Comparison of ENCODE assay signal across 24 cellular contexts in the genomic region with DNA sequence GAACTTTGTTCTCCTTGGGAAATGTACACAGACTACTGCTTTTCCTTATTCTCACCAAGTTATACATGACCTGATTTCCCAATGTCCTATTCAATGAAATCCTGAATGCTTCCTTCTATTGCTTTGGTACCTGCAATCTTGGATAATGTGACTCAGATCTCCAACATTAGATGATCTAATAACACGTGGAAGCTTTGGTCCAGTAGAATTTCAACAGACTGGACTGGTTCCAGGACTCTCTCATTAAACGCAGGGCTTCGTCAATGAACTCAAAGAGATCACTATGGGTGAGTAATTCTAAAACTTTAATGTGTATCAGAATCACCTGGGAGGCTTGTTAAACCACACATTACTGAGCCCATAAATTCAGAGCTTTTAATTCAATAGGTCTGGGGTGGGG.
"Had no signal": no experiment of that assay in that cellular context is flagged by ENCODE, and none has a peak within 500 bp of the region (broad histone marks: within the 10 kb centered on the region; RNA-seq: fewer than 3 reads in every experiment).

No MANE protein-coding gene starts in this region.

- DNase-seq: activated CD4-positive, alpha-beta memory T cell treated with anti-CD3 and anti-CD28 coated beads, Interleukin-2, amount 10 ng/mL, durations not matched to agents 7 days and 5 days; activated CD4-positive, alpha-beta T cell treated with anti-CD3 and anti-CD28 coated beads for 1 hour; activated CD4-positive, alpha-beta T cell treated with anti-CD3 and anti-CD28 coated beads, Interleukin-2, amount 10 ng/mL, durations not matched to agents 7 days and 5 days; activated naive CD8-positive, alpha-beta T cell treated with anti-CD3 and anti-CD28 coated beads, Interleukin-2, amount 50 U/mL, for 24 hours; activated T-cell treated with anti-CD3 and anti-CD28 coated beads, Interleukin-2, amount 50 U/mL, for 4 hours; amygdala; dermis blood vessel endothelial cell; effector CD4-positive, alpha-beta T cell; erythroblast; foreskin fibroblast; heart left ventricle; left ventricle myocardium inferior; mucosa of descending colon; posterior cingulate gyrus; retina; stimulated activated CD4-positive, alpha-beta T cell treated with anti-CD3 and anti-CD28 coated beads, Interleukin-1b, Interleukin-23, amount 100 ng/mL, for 48 hours; stimulated activated CD4-positive, alpha-beta T cell treated with anti-CD3 and anti-CD28 coated beads, Interleukin-4, amount 100 ng/mL, for 4 hours; stimulated activated CD8-positive, alpha-beta memory T cell treated with anti-CD3 and anti-CD28 coated beads, Interleukin-4, amount 100 ng/mL, for 48 hours; stimulated activated naive CD8-positive, alpha-beta T cell treated with anti-CD3 and anti-CD28 coated beads, Interleukin-15, amount 100 ng/mL, for 72 hours; substantia nigra; T-helper 2 cell; upper lobe of right lung had no signal

- H3K4me1 ChIP-seq: heart left ventricle, left ventricle myocardium inferior, upper lobe of right lung had no signal

- H3K9me3 ChIP-seq: heart left ventricle, left ventricle myocardium inferior, mucosa of descending colon, upper lobe of right lung had no signal

- H3K4me3 ChIP-seq: heart left ventricle, left ventricle myocardium inferior, lung, mucosa of descending colon, skin epidermis, upper lobe of right lung had no signal

- H3K27me3 ChIP-seq: upper lobe of right lung had no signal

- H3K27ac ChIP-seq: heart left ventricle, left ventricle myocardium inferior, skin epidermis, upper lobe of right lung had no signal

- H3K36me3 ChIP-seq: heart left ventricle, left ventricle myocardium inferior, upper lobe of right lung had no signal
